In the genomic region with DNA sequence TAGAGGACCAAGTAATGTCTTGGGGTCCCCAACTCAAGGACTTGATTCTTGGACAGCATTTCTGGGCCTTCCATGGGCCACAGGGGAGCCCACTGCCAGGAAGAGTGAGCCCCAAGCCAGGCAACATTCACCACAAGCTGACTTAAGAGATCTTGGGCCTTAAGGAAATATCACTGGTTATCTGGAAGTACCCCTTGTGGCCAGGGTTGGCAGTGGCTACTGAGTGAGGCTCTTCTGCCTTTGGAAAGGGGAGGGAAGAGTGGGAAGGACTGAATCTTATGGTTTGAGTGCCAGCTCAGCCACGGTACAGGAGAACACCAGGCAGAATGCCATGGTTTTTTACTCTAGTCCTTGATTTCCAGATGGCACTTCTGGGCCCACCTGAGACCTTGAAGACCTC, we compare ENCODE assay signal across 2 cellular contexts.
TF ChIP-seq lines count a peak whose summit lies in the region.

No MANE protein-coding gene starts in this region.

TF ChIP-seq in H1, 55 proteins besides CTCF, POLR2A, EP300 and RAD21 (continued from another document):
- TF ChIP-seq KDM4A (IDR thresholded peaks at IDR 0.05; ENCODE audit: low read depth, low read length, severe bottlenecking) (no peak), TEAD4 (IDR thresholded peaks at IDR 0.05; ENCODE audit: low read depth, low read length) (no peak), GTF2F1 (IDR thresholded peaks at IDR 0.05; ENCODE audit: borderline replicate concordance, low read depth, low read length) (no peak), ATF2 (IDR thresholded peaks at IDR 0.05; ENCODE audit: low read length) (no peak), RNF2 (IDR thresholded peaks at IDR 0.05; ENCODE audit: borderline replicate concordance, low read depth, low read length, missing control alignments, poor library complexity, severe bottlenecking) (no peak), NRF1 (IDR thresholded peaks at IDR 0.05; ENCODE audit: low read depth, low read length) (no peak), BCL11A (IDR thresholded peaks at IDR 0.05; ENCODE audit: low read depth in 2 of 2, low read length in 2 of 2) (no peak), USF2 (IDR thresholded peaks at IDR 0.05; ENCODE audit: low read length) (no peak), TCF12 (IDR thresholded peaks at IDR 0.05; ENCODE audit: low read depth, low read length) (no peak), POLR2AphosphoS5 (IDR thresholded peaks at IDR 0.05; ENCODE audit: low read depth, low read length) (no peak), SUZ12 (IDR thresholded peaks at IDR 0.05; ENCODE audit: low read length) (no peak), SP1 (IDR thresholded peaks at IDR 0.05; ENCODE audit: low read depth, low read length) (no peak), RFX5 (IDR thresholded peaks at IDR 0.05; ENCODE audit: borderline replicate concordance, low read depth, low read length) (no peak), EGR1 (IDR thresholded peaks at IDR 0.05; ENCODE audit: borderline replicate concordance, low read depth, low read length) (no peak), HDAC6 (IDR thresholded peaks at IDR 0.05; ENCODE audit: low read depth, low read length) (no peak)

TF ChIP-seq in SK-N-SH treated with all-trans-retinoic acid at 6 μM for 48 hours, 23 proteins besides CTCF, POLR2A, EP300 and RAD21 (continued from another document):
- no peak for TF ChIP-seq ZFP3 (CRISPR knock-in tag; IDR thresholded peaks at IDR 0.05)
- no peak for TF ChIP-seq TOX (CRISPR knock-in tag; IDR thresholded peaks at IDR 0.05; ENCODE audit: borderline replicate concordance)
- TF ChIP-seq SNAI2 (CRISPR knock-in tag; IDR thresholded peaks at IDR 0.05): no peak
- TF ChIP-seq CSRNP3 (CRISPR knock-in tag; IDR thresholded peaks at IDR 0.05): no peak
- TF ChIP-seq ZNF565 (CRISPR knock-in tag; conservative IDR thresholded peaks at IDR 0.05; ENCODE audit: low read depth): no peak
- TF ChIP-seq TCF4 (CRISPR knock-in tag; IDR thresholded peaks at IDR 0.05; ENCODE audit: borderline replicate concordance): no peak
- no peak for TF ChIP-seq ARNTL (CRISPR knock-in tag; IDR thresholded peaks at IDR 0.05; ENCODE audit: borderline replicate concordance, low read depth)
- TF ChIP-seq ZFP30 (CRISPR knock-in tag; IDR thresholded peaks at IDR 0.05): no peak
- TF ChIP-seq POU6F1 (CRISPR knock-in tag; IDR thresholded peaks at IDR 0.05; ENCODE audit: borderline replicate concordance, low read depth): no peak
- TF ChIP-seq, protein P1, sequence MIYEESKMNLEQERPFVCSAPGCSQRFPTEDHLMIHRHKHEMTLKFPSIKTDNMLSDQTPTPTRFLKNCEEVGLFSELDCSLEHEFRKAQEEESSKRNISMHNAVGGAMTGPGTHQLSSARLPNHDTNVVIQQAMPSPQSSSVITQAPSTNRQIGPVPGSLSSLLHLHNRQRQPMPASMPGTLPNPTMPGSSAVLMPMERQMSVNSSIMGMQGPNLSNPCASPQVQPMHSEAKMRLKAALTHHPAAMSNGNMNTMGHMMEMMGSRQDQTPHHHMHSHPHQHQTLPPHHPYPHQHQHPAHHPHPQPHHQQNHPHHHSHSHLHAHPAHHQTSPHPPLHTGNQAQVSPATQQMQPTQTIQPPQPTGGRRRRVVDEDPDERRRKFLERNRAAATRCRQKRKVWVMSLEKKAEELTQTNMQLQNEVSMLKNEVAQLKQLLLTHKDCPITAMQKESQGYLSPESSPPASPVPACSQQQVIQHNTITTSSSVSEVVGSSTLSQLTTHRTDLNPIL (CRISPR knock-in tag; IDR thresholded peaks at IDR 0.05; ENCODE audit: low read depth): no peak
